Comparison of ENCODE assay signal across 13 cellular contexts in genomic region chr4:109046549-109047171, GRCh38.
A peak's percentile ranks its signal among the peaks of the same experiment; 100 is the strongest.
DNase-seq lines count a peak whose midpoint lies in the region; ATAC-seq and TF ChIP-seq lines count a peak whose summit lies in the region.
"Had no signal": no experiment of that assay in that cellular context is flagged by ENCODE, and none has a peak within 500 bp of the region (broad histone marks: within the 10 kb centered on the region; RNA-seq: fewer than 3 reads in every experiment).

No MANE protein-coding gene starts in this region.

- peak overlapping the region; percentile 42 for H3K4me3 Mint-ChIP-seq in activated naive CD8-positive, alpha-beta T cell treated with anti-CD3 and anti-CD28 coated beads, Interleukin-2, amount 10 ng/mL, durations not matched to agents 7 days and 5 days
- H3K4me3 Mint-ChIP-seq in activated naive CD8-positive, alpha-beta T cell treated with anti-CD3 and anti-CD28 coated beads, Interleukin-2, amount 50 U/mL, for 24 hours: no peak overlapping the region
- no peak overlapping the region for H3K4me3 Mint-ChIP-seq in stimulated activated effector memory CD8-positive, alpha-beta T cell treated with anti-CD3 and anti-CD28 coated beads, Interleukin-12 subunit alpha, Interleukin-12 subunit beta, amount 100 ng/mL, for 72 hours

- H3K36me3 ChIP-seq in lower lobe of right lung: no peaks in the 10 kb centered on the region
- no peaks in the 10 kb centered on the region for H3K36me3 ChIP-seq in aorta (ENCODE audit: control insufficient read depth in 1 of 2, insufficient read depth in 2 of 2, low read length in 1 of 2)
- H3K36me3 ChIP-seq: transverse colon had no signal

- no peaks in the 10 kb centered on the region for H3K9me3 ChIP-seq in lower lobe of right lung
- H3K9me3 ChIP-seq in aorta (ENCODE audit: control insufficient read depth, low read length): no peaks in the 10 kb centered on the region
- H3K9me3 ChIP-seq: transverse colon had no signal

- H3K4me1 Mint-ChIP-seq in activated naive CD8-positive, alpha-beta T cell treated with anti-CD3 and anti-CD28 coated beads, Interleukin-2, amount 10 ng/mL, durations not matched to agents 7 days and 5 days: peaks cover 6% of the 10 kb centered on the region
- peaks cover 2% of the 10 kb centered on the region for H3K4me1 Mint-ChIP-seq in activated naive CD8-positive, alpha-beta T cell treated with anti-CD3 and anti-CD28 coated beads, Interleukin-2, amount 50 U/mL, for 24 hours
- no peaks in the 10 kb centered on the region for H3K4me1 Mint-ChIP-seq in stimulated activated effector memory CD8-positive, alpha-beta T cell treated with anti-CD3 and anti-CD28 coated beads, Interleukin-12 subunit alpha, Interleukin-12 subunit beta, amount 100 ng/mL, for 72 hours

- peaks cover 2% of the 10 kb centered on the region for H3K36me3 Mint-ChIP-seq in activated naive CD8-positive, alpha-beta T cell treated with anti-CD3 and anti-CD28 coated beads, Interleukin-2, amount 10 ng/mL, durations not matched to agents 7 days and 5 days
- H3K36me3 Mint-ChIP-seq in activated naive CD8-positive, alpha-beta T cell treated with anti-CD3 and anti-CD28 coated beads, Interleukin-2, amount 50 U/mL, for 24 hours (ENCODE audit: low read depth): no peaks in the 10 kb centered on the region
- no peaks in the 10 kb centered on the region for H3K36me3 Mint-ChIP-seq in stimulated activated effector memory CD8-positive, alpha-beta T cell treated with anti-CD3 and anti-CD28 coated beads, Interleukin-12 subunit alpha, Interleukin-12 subunit beta, amount 100 ng/mL, for 72 hours

- ATAC-seq in activated naive CD8-positive, alpha-beta T cell treated with anti-CD3 and anti-CD28 coated beads, Interleukin-2, amount 10 ng/mL, durations not matched to agents 7 days and 5 days (ENCODE audit: low read depth): no peak
- no peak for ATAC-seq in activated naive CD8-positive, alpha-beta T cell treated with anti-CD3 and anti-CD28 coated beads, Interleukin-2, amount 50 U/mL, for 24 hours
- ATAC-seq in lower lobe of right lung: peak; percentile 23 to 41
- peak; percentile 29 for ATAC-seq in aorta (ENCODE audit: low FRiP score)
- no peak for ATAC-seq in HG02885 (IDR thresholded peaks at IDR 0.05; ENCODE audit: poor library complexity, unreplicated experiment)
- ATAC-seq in stimulated activated effector memory CD8-positive, alpha-beta T cell treated with anti-CD3 and anti-CD28 coated beads, Interleukin-12 subunit alpha, Interleukin-12 subunit beta, amount 100 ng/mL, for 72 hours: no peak

- no peak for DNase-seq in activated naive CD8-positive, alpha-beta T cell treated with anti-CD3 and anti-CD28 coated beads, Interleukin-2, amount 10 ng/mL, durations not matched to agents 7 days and 5 days
- no peak for DNase-seq in activated naive CD8-positive, alpha-beta T cell treated with anti-CD3 and anti-CD28 coated beads, Interleukin-2, amount 50 U/mL, for 24 hours
- no peak for DNase-seq in coronary artery (ENCODE audit: low spot score)
- no peak for DNase-seq in lower lobe of right lung
- DNase-seq in aorta: no peak
- no peak for DNase-seq in stimulated activated effector memory CD8-positive, alpha-beta T cell treated with anti-CD3 and anti-CD28 coated beads, Interleukin-12 subunit alpha, Interleukin-12 subunit beta, amount 100 ng/mL, for 72 hours (ENCODE audit: low spot score in 2 of 2)
- DNase-seq in activated gamma-delta T cell (lab: John Stamatoyannopoulos, UW): no peak
- DNase-seq: AML-193; NCI-H1048; SHP77; stimulated activated CD4-positive, alpha-beta T cell treated with anti-CD3 and anti-CD28 coated beads, Interleukin-2, amount 100 ng/mL, for 24 hours; transverse colon had no signal

- H3K9me3 Mint-ChIP-seq in activated naive CD8-positive, alpha-beta T cell treated with anti-CD3 and anti-CD28 coated beads, Interleukin-2, amount 10 ng/mL, durations not matched to agents 7 days and 5 days: peaks cover 2% of the 10 kb centered on the region
- no peaks in the 10 kb centered on the region for H3K9me3 Mint-ChIP-seq in activated naive CD8-positive, alpha-beta T cell treated with anti-CD3 and anti-CD28 coated beads, Interleukin-2, amount 50 U/mL, for 24 hours
- no peaks in the 10 kb centered on the region for H3K9me3 Mint-ChIP-seq in stimulated activated effector memory CD8-positive, alpha-beta T cell treated with anti-CD3 and anti-CD28 coated beads, Interleukin-12 subunit alpha, Interleukin-12 subunit beta, amount 100 ng/mL, for 72 hours

- H3K4me3 ChIP-seq in coronary artery (peak overlapping the region; percentile 55), lower lobe of right lung (peak overlapping the region; percentile 34), aorta (ENCODE audit: low read length in 2 of 2) (peak overlapping the region in 1 of 2 donors; percentile 17)

- 11 to 14% methylated on average over 6 of the region's 6 CpGs for WGBS in aorta, 2 donors

- H3K27ac Mint-ChIP-seq in activated naive CD8-positive, alpha-beta T cell treated with anti-CD3 and anti-CD28 coated beads, Interleukin-2, amount 10 ng/mL, durations not matched to agents 7 days and 5 days: no peak overlapping the region
- no peak overlapping the region for H3K27ac Mint-ChIP-seq in activated naive CD8-positive, alpha-beta T cell treated with anti-CD3 and anti-CD28 coated beads, Interleukin-2, amount 50 U/mL, for 24 hours
- no peak overlapping the region for H3K27ac Mint-ChIP-seq in stimulated activated effector memory CD8-positive, alpha-beta T cell treated with anti-CD3 and anti-CD28 coated beads, Interleukin-12 subunit alpha, Interleukin-12 subunit beta, amount 100 ng/mL, for 72 hours

- intact Hi-C loops in lower lobe of right lung (cut with DNase I): no loop called here
- intact Hi-C loops in aorta (cut with DNase I): no loop called here

- TF ChIP-seq CTCF in coronary artery (IDR thresholded peaks at IDR 0.05) (no peak), lower lobe of right lung (IDR thresholded peaks at IDR 0.05) (no peak)

- POLR2A ChIA-PET in activated naive CD8-positive, alpha-beta T cell treated with anti-CD3 and anti-CD28 coated beads, Interleukin-2, amount 10 ng/mL, durations not matched to agents 7 days and 5 days (lab: Charles Lee): no interaction called here

- H3K27me3 Mint-ChIP-seq in activated naive CD8-positive, alpha-beta T cell treated with anti-CD3 and anti-CD28 coated beads, Interleukin-2, amount 10 ng/mL, durations not matched to agents 7 days and 5 days: peaks cover 5% of the 10 kb centered on the region
- no peaks in the 10 kb centered on the region for H3K27me3 Mint-ChIP-seq in activated naive CD8-positive, alpha-beta T cell treated with anti-CD3 and anti-CD28 coated beads, Interleukin-2, amount 50 U/mL, for 24 hours

- no peaks in the 10 kb centered on the region for H3K27me3 ChIP-seq in lower lobe of right lung (ENCODE audit: low read depth)
- no peaks in the 10 kb centered on the region for H3K27me3 ChIP-seq in aorta (ENCODE audit: control insufficient read depth in 1 of 2, insufficient read depth in 2 of 2, low read length in 1 of 2)
- H3K27me3 ChIP-seq: transverse colon had no signal

- no peak overlapping the region for H3K27ac ChIP-seq in coronary artery
- peak overlapping the region; percentile 46 for H3K27ac ChIP-seq in lower lobe of right lung
- no peak overlapping the region for H3K27ac ChIP-seq in aorta (ENCODE audit: low read depth in 1 of 2, low read length in 2 of 2)

- H3K4me1 ChIP-seq in lower lobe of right lung: peaks cover 9% of the 10 kb centered on the region
- H3K4me1 ChIP-seq in aorta (ENCODE audit: control insufficient read depth in 1 of 2, insufficient read depth in 2 of 2, low read length in 2 of 2): no peaks in the 10 kb centered on the region

Comparison
In these comparisons a context has a peak if more than half of its experiments do, and no peak if none do; other contexts are left out.
1. ATAC-seq: peak in lower lobe of right lung (2 of 2) and aorta (single experiment); none in activated naive CD8-positive, alpha-beta T cell treated with anti-CD3 and anti-CD28 coated beads, Interleukin-2, amount 10 ng/mL, durations not matched to agents 7 days and 5 days (single experiment), activated naive CD8-positive, alpha-beta T cell treated with anti-CD3 and anti-CD28 coated beads, Interleukin-2, amount 50 U/mL, for 24 hours (single experiment), HG02885 (single experiment) and stimulated activated effector memory CD8-positive, alpha-beta T cell treated with anti-CD3 and anti-CD28 coated beads, Interleukin-12 subunit alpha, Interleukin-12 subunit beta, amount 100 ng/mL, for 72 hours (single experiment).